ENCODE assay signal across 8 cellular contexts in genomic region chr18:3245853-3246635, GRCh38. TPM values are rescaled to one million over a fixed set of nuclear protein-coding genes. Genes with fewer than 3 reads are reported as not detected.
A peak's percentile ranks its signal among the peaks of the same experiment; 100 is the strongest.
DNase-seq lines count a peak whose midpoint lies in the region; ATAC-seq and TF ChIP-seq lines count a peak whose summit lies in the region.

No MANE protein-coding gene starts in this region.

- H3K27ac ChIP-seq in RWPE2 (ENCODE audit: poor library complexity, severe bottlenecking) (peak overlapping the region; percentile 89), neutrophil (peak overlapping the region; percentile 97), substantia nigra (ENCODE audit: low read depth, low read length, poor library complexity, severe bottlenecking) (peak overlapping the region; percentile 92)

- H3K4me3 ChIP-seq in RWPE2 (ENCODE audit: severe bottlenecking) (peak overlapping the region; percentile 93), neutrophil (ENCODE audit: low read depth in 1 of 2, low read length in 1 of 2) (peak overlapping the region; percentile 96 to 98)

- H3K4me1 ChIP-seq in RWPE2 (ENCODE audit: insufficient read depth, poor library complexity, severe bottlenecking) (peaks cover 27% of the 10 kb centered on the region), neutrophil (ENCODE audit: control insufficient read depth in 1 of 2, insufficient read depth in 1 of 2, low read depth in 1 of 2, low read length in 1 of 2) (peaks cover 52 to 57% of the 10 kb centered on the region in 2 experiments)

- H3K27me3 ChIP-seq in RWPE2 (ENCODE audit: insufficient read depth, poor library complexity, severe bottlenecking) (no peaks in the 10 kb centered on the region), neutrophil (no peaks in the 10 kb centered on the region)

- H3K36me3 ChIP-seq in RWPE2 (ENCODE audit: low read depth) (peaks cover 31% of the 10 kb centered on the region), neutrophil (peaks cover 12% of the 10 kb centered on the region)

- ATAC-seq in GM21825 (IDR thresholded peaks at IDR 0.05; ENCODE audit: unreplicated experiment) = peak; percentile 46
- peak; percentile 62 for ATAC-seq in RWPE2 (ENCODE audit: low read depth)

- H3K9me3 ChIP-seq in RWPE2 (ENCODE audit: severe bottlenecking) (no peaks in the 10 kb centered on the region), neutrophil (no peaks in the 10 kb centered on the region)

- TF ChIP-seq CTCF in RWPE2 (IDR thresholded peaks at IDR 0.05; ENCODE audit: poor library complexity, severe bottlenecking) (peak; percentile 96), neutrophil (IDR thresholded peaks at IDR 0.05) (peak; percentile 97)

- DNase-seq in Daoy (ENCODE audit: low read depth) = peak; percentile 79
- DNase-seq in Kasumi-1 (lab: John Stamatoyannopoulos, UW) = peak; percentile 92 to 95
- DNase-seq in RWPE2 (ENCODE audit: low spot score) = peak; percentile 84
- DNase-seq in activated gamma-delta T cell treated with Interleukin-2 at 50 U/mL for 16 hours = peak; percentile 70
- DNase-seq in foreskin melanocyte = peak; percentile 79
- peak; percentile 17 to 89 (median 74) for DNase-seq in substantia nigra (lab: John Stamatoyannopoulos, UW)

RNA-seq across cellular contexts. Expression of gene MYL12A, which starts 1.6 kb away (rescaled TPM):
- 161 and 207 TPM in 2 replicates for total RNA-seq in Daoy (2014; rRNA removed; shearing (Covaris generic))

RNA-seq across cellular contexts. Expression of gene MYL12B, which starts 15.9 kb away (rescaled TPM):
- total RNA-seq in Daoy (2014; rRNA removed; shearing (Covaris generic)) = 154 and 183 TPM in 2 replicates

RNA-seq across cellular contexts. Expression of gene MYOM1, which starts 26.3 kb away (rescaled TPM):
- total RNA-seq in Daoy (2014; rRNA removed; shearing (Covaris generic)) = not detected in 2 replicates

Comparison
In these comparisons a context has a peak if more than half of its experiments do, and no peak if none do; other contexts are left out.
1. Peak in every context shown above with its lines: DNase-seq, ATAC-seq, H3K4me3 ChIP-seq and H3K27ac ChIP-seq.